Comparison of ENCODE assay signal across 8 cellular contexts in the genomic region with DNA sequence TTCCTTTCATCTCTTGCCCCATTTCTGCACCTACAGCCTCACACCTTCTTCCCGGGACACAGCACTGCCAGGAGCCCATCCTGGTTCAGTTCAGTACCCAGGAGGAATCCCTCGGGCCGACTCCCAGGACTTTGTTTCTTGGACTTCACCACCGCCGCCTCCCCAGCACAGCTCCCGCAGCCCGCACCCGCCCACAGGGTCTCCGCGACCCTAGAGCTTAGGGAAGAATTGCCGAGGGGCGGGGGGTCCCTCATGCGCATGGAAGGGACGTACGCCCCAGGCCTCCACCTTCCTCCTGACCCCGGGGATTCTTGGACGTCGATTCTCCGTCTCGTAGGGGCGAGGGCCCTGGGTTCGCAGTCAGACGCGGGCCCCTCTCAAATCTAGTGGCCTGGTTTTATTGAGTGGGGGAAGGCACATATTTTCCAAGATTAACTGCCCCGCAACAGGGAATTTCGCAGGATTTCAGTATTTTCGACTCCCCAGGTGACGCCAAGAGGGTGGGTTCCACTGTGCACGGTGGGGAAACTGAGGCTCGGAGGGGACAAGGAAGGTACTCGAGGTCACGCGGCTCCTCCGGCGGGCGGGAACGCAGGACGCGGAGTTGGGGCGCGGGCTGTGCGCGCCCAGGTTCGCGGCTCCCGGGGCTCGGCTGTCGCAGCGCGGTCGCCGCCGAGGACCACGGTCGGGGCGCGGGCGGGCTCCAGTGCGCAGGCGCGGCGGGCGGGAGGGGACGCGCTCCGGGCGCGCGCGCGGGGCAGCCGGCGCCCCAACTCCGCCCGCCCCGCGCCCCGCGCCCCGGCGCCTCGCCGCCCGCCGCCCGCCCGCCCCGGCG. TPM values are rescaled to one million over a fixed set of nuclear protein-coding genes. Genes with fewer than 3 reads are reported as not detected.
DNase-seq lines count a peak whose midpoint lies in the region; ATAC-seq and TF ChIP-seq lines count a peak whose summit lies in the region.

Gene ADCY1, plus strand, starts transcription at position 733 of the 835 bp plus-strand sequence. CDS start 176 bp downstream, outside the sequence.

- TF ChIP-seq CTCF in Peyer's patch (IDR thresholded peaks at IDR 0.05) (no peak), osteoblast (IDR thresholded peaks at IDR 0.05; ENCODE audit: extremely low read depth, low read depth, low read length) (no peak)

- peak within 1 kb of the TSS; percentile 39 for H3K4me2 ChIP-seq in osteoblast (ENCODE audit: insufficient read depth, low read length)

- no peaks in the 10 kb centered on the region for H4K20me1 ChIP-seq in osteoblast (ENCODE audit: insufficient read depth, low read length)

- H3K4me1 ChIP-seq in Peyer's patch (peaks cover 0 to 10% (median 0%) of the 10 kb centered on the region in 4 donors), esophagus (ENCODE audit: control insufficient read depth in 2 of 2, insufficient read depth in 2 of 2, low read length in 1 of 2) (peaks cover 4 to 9% of the 10 kb centered on the region in 2 donors), osteoblast (ENCODE audit: insufficient read depth, low read length) (no peaks in the 10 kb centered on the region)

- H3K4me3 ChIP-seq in Peyer's patch (peak within 1 kb of the TSS in 3 of 4 donors; percentile 16 to 59 (median 52)), esophagus (ENCODE audit: low read depth in 1 of 2, low read length in 2 of 2) (peak within 1 kb of the TSS; percentile 48 to 55), osteoblast (ENCODE audit: insufficient read depth, low read length) (no peak within 1 kb of the TSS)

- 7 to 10% methylated on average over 58 to 89 of the region's 89 CpGs for WGBS in esophagus, 2 donors

- no peaks in the 10 kb centered on the region for H3K36me3 ChIP-seq in Peyer's patch
- no peaks in the 10 kb centered on the region for H3K36me3 ChIP-seq in esophagus (ENCODE audit: control insufficient read depth in 2 of 2, insufficient read depth in 2 of 2, low read length in 1 of 2)
- H3K36me3 ChIP-seq in osteoblast (ENCODE audit: insufficient read depth, low read length): no peaks in the 10 kb centered on the region

- H3K9me3 ChIP-seq in Peyer's patch (no peaks in the 10 kb centered on the region), esophagus (ENCODE audit: control insufficient read depth in 2 of 2, insufficient read depth in 1 of 2, low read depth in 1 of 2, low read length in 1 of 2) (no peaks in the 10 kb centered on the region), osteoblast (ENCODE audit: low read depth, low read length) (no peaks in the 10 kb centered on the region)

- H2AFZ ChIP-seq in osteoblast (ENCODE audit: low read length): no peak within 1 kb of the TSS

- peak; percentile 37 for DNase-seq in activated CD4-positive, alpha-beta T cell treated with anti-CD3 and anti-CD28 coated beads for 48 hours
- no peak for DNase-seq in activated CD4-positive, alpha-beta T cell treated with anti-CD3 and anti-CD28 coated beads for 1 hour
- DNase-seq in Peyer's patch: no peak
- DNase-seq in osteoblast (ENCODE audit: insufficient read length, low spot score, missing footprints): peak; percentile 87
- DNase-seq in A172 (ENCODE audit: low spot score): no peak

- ATAC-seq in HG03196 (IDR thresholded peaks at IDR 0.05; ENCODE audit: unreplicated experiment) (no peak), HG03378 (IDR thresholded peaks at IDR 0.05; ENCODE audit: unreplicated experiment) (no peak)

- H3K27ac ChIP-seq in Peyer's patch (no peak within 1 kb of the TSS), esophagus (ENCODE audit: low read depth in 2 of 2, low read length in 1 of 2) (no peak within 1 kb of the TSS), osteoblast (ENCODE audit: low read depth, low read length) (no peak within 1 kb of the TSS)

- no peaks in the 10 kb centered on the region for H3K79me2 ChIP-seq in osteoblast (ENCODE audit: insufficient read depth, low read length)

- no peak for TF ChIP-seq POLR2A in Peyer's patch (IDR thresholded peaks at IDR 0.05)

- H3K27me3 ChIP-seq in Peyer's patch (peaks cover 0 to 20% of the 10 kb centered on the region in 2 donors), esophagus (ENCODE audit: control insufficient read depth in 1 of 2, insufficient read depth in 2 of 2, low read length in 2 of 2) (peaks cover 0 to 3% of the 10 kb centered on the region in 2 donors), osteoblast (ENCODE audit: insufficient read depth, low read length) (peaks cover 53% of the 10 kb centered on the region)

RNA-seq across cellular contexts. Expression of gene ADCY1, which starts in this region (rescaled TPM):
- total RNA-seq in Peyer's patch: 1 to 10 TPM in 1 of 4 donors, under 1 TPM in 3; under 0.01 to 1.5 (median 0.18) TPM
- under 1 TPM; 0.12 to 0.18 TPM for polyA plus RNA-seq in esophagus
- 0.59 and 1.1 TPM in 2 replicates for total RNA-seq in osteoblast
- total RNA-seq in A172 (2014; rRNA removed; shearing (Covaris generic)): 3.5 and 4.4 TPM in 2 replicates

Comparison
In these comparisons a context has a peak if more than half of its experiments do, and no peak if none do; other contexts are left out.
1. DNase-seq: peak in activated CD4-positive, alpha-beta T cell treated with anti-CD3 and anti-CD28 coated beads for 48 hours (single experiment) and osteoblast (single experiment); none in activated CD4-positive, alpha-beta T cell treated with anti-CD3 and anti-CD28 coated beads for 1 hour (single experiment), Peyer's patch (0 of 3) and A172 (single experiment).